19 cellular contexts compared by ENCODE assay signal in the genomic region with DNA sequence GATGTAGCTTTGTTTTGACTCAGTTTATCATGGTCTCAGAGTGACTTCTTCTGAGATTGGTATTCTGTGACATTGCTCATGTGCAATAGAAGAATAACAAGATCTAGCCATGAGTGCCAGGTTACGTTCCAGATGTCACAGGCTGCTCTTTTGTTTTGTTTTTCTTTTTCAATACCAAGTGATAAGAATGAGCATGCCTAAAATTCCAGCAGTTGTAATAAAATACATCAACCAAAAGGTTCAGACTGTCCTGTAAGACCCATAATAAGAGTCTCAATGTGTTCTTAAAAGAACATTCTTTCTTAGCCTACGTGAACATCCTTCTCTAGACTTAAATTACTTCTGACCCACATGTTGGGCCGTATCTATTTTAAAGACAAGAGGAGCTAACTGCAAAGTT.
A peak's percentile ranks its signal among the peaks of the same experiment; 100 is the strongest.
DNase-seq lines count a peak whose midpoint lies in the region; ATAC-seq and TF ChIP-seq lines count a peak whose summit lies in the region.
"Had no signal": no experiment of that assay in that cellular context is flagged by ENCODE, and none has a peak within 500 bp of the region (broad histone marks: within the 10 kb centered on the region; RNA-seq: fewer than 3 reads in every experiment).

No MANE protein-coding gene starts in this region.

- H3K4me1 ChIP-seq in ACC112 (ENCODE audit: control insufficient read depth, insufficient read depth, low read length, unreplicated experiment) = peaks cover 26% of the 10 kb centered on the region
- H3K4me1 ChIP-seq in hepatocyte (ENCODE audit: insufficient read depth) = no peaks in the 10 kb centered on the region
- no peaks in the 10 kb centered on the region for H3K4me1 ChIP-seq in foreskin keratinocyte
- H3K4me1 ChIP-seq: BE2C had no signal

- no peaks in the 10 kb centered on the region for H3K9me2 ChIP-seq in hepatocyte (replicated peaks; ENCODE audit: insufficient read depth)

- no peak overlapping the region for H3K4me2 ChIP-seq in hepatocyte

- H2AFZ ChIP-seq in ACC112 (ENCODE audit: low read length, unreplicated experiment) (peak overlapping the region; percentile 81), hepatocyte (no peak overlapping the region)

- DNase-seq in NCI-H2171 (lab: John Stamatoyannopoulos, UW) (peak; percentile 16), brain microvascular endothelial cell (peak; percentile 55), hepatocyte (ENCODE audit: low spot score) (no peak), GM10248 (ENCODE audit: extremely low spot score) (no peak), foreskin keratinocyte (no peak)
- DNase-seq: BE2C; CD8-positive, alpha-beta T cell; DMS79 treated with DMSO at 0.1 percent for 48 hours; GDM1; HFFc6; NCI-H1417 treated with DMSO at 0.1 percent for 48 hours; NCI-H1930; NCI-H82 had no signal

- no peak for ATAC-seq in HG03039 (IDR thresholded peaks at IDR 0.05; ENCODE audit: unreplicated experiment)
- no peak for ATAC-seq in HG02840 (IDR thresholded peaks at IDR 0.05; ENCODE audit: low FRiP score, unreplicated experiment)
- ATAC-seq in foreskin keratinocyte = no peak
- ATAC-seq: CD8-positive, alpha-beta T cell; K562; Panc1 had no signal

- POLR2A ChIA-PET in GM10248 (lab: Yijun Ruan, JAX) = no interaction called here

- TF ChIP-seq CTCF in brain microvascular endothelial cell (IDR thresholded peaks at IDR 0.05; ENCODE audit: low read depth, low read length, missing control alignments) = no peak
- TF ChIP-seq CTCF in hepatocyte (IDR thresholded peaks at IDR 0.05; ENCODE audit: poor library complexity) = no peak
- TF ChIP-seq CTCF in GM10248 (IDR thresholded peaks at IDR 0.05; ENCODE audit: control extremely low read depth, extremely low read depth, low read depth, missing control alignments) = no peak
- TF ChIP-seq CTCF in foreskin keratinocyte (conservative IDR thresholded peaks at IDR 0.05) = no peak

- no peaks in the 10 kb centered on the region for H3K9me3 ChIP-seq in hepatocyte (ENCODE audit: low read depth)
- H3K9me3 ChIP-seq: BE2C had no signal

- H3K36me3 ChIP-seq in ACC112 (ENCODE audit: insufficient read depth, low read length) (no peaks in the 10 kb centered on the region), brain microvascular endothelial cell (replicated peaks) (no peaks in the 10 kb centered on the region), hepatocyte (replicated peaks; ENCODE audit: insufficient read depth, low read depth) (no peaks in the 10 kb centered on the region)
- H3K36me3 ChIP-seq: BE2C had no signal

- CTCF ChIA-PET in GM10248 (lab: Yijun Ruan, JAX) = interaction anchor here (1.7 kb wide), 1 partner anchor 9 kb away, joined by 4 read pairs; no protein-coding TSS in a partner anchor

- H3K27ac ChIP-seq in ACC112 (ENCODE audit: low read depth, low read length) (peak overlapping the region; percentile 68), brain microvascular endothelial cell (peak overlapping the region; percentile 51), hepatocyte (peak overlapping the region; percentile 23), foreskin keratinocyte (no peak overlapping the region)
- H3K27ac ChIP-seq: 22Rv1 had no signal

- 69% methylated on average over 3 of the region's 3 CpGs for WGBS in hepatocyte (ENCODE audit: low lambda C conversion rate, missing lambda C conversion rate)

- in situ Hi-C loops in brain microvascular endothelial cell (cut with HindIII; ENCODE audit: low pct_ligation_motif_present, low sequenced_read_pairs) = no loop called here

- H3K79me2 ChIP-seq in ACC112 (ENCODE audit: control insufficient read depth, insufficient read depth, low read length, unreplicated experiment) = no peaks in the 10 kb centered on the region
- H3K79me2 ChIP-seq in hepatocyte = no peaks in the 10 kb centered on the region

- H4K20me1 ChIP-seq in hepatocyte (ENCODE audit: insufficient read depth, poor library complexity, severe bottlenecking) = no peaks in the 10 kb centered on the region

- H3K4me3 ChIP-seq in ACC112 (ENCODE audit: low read depth, low read length) (no peak overlapping the region), brain microvascular endothelial cell (ENCODE audit: low read depth, low read length) (no peak overlapping the region), hepatocyte (no peak overlapping the region)
- H3K4me3 ChIP-seq: K562 had no signal

- no peaks in the 10 kb centered on the region for H3K27me3 ChIP-seq in ACC112 (ENCODE audit: insufficient read depth, low read length)
- no peaks in the 10 kb centered on the region for H3K27me3 ChIP-seq in brain microvascular endothelial cell (replicated peaks)
- no peaks in the 10 kb centered on the region for H3K27me3 ChIP-seq in hepatocyte
- no peaks in the 10 kb centered on the region for H3K27me3 ChIP-seq in foreskin keratinocyte
- H3K27me3 ChIP-seq: BE2C had no signal

Comparison
In these comparisons a context has a peak if more than half of its experiments do, and no peak if none do; other contexts are left out.
1. DNase-seq: peak in NCI-H2171 (single experiment) and brain microvascular endothelial cell (single experiment); none in hepatocyte (single experiment), GM10248 (single experiment) and foreskin keratinocyte (0 of 2).